2 cellular contexts compared by ENCODE assay signal in the genomic region with DNA sequence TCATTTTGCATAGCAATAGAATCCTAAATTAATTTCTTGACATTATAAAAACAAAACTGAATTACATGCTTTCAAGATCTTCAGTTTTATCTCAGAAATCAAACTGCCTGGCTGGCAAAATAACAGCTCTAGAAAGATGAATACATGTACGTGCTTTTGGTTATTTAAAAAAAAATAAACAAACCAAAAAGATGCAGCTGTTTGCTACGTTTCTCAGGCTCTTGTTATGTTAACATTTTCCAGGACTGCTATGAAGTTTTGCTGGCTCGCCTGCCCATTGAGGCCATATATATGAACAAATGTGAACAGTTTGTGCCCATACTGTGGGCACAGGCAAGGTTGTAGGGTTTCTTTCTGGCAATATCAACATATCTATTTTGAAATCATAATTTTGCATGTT.
TF ChIP-seq lines count a peak whose summit lies in the region.

No MANE protein-coding gene starts in this region.

TF ChIP-seq in GM23338, 12 proteins besides CTCF, POLR2A, EP300 and RAD21:
- TF ChIP-seq ZNF114 (CRISPR knock-in tag; IDR thresholded peaks at IDR 0.05) = no peak
- TF ChIP-seq, protein P1, sequence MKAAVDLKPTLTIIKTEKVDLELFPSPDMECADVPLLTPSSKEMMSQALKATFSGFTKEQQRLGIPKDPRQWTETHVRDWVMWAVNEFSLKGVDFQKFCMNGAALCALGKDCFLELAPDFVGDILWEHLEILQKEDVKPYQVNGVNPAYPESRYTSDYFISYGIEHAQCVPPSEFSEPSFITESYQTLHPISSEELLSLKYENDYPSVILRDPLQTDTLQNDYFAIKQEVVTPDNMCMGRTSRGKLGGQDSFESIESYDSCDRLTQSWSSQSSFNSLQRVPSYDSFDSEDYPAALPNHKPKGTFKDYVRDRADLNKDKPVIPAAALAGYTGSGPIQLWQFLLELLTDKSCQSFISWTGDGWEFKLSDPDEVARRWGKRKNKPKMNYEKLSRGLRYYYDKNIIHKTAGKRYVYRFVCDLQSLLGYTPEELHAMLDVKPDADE (IDR thresholded peaks at IDR 0.05) = no peak
- no peak for TF ChIP-seq STAT1 (IDR thresholded peaks at IDR 0.05; ENCODE audit: unreplicated experiment)
- TF ChIP-seq, protein P2, sequence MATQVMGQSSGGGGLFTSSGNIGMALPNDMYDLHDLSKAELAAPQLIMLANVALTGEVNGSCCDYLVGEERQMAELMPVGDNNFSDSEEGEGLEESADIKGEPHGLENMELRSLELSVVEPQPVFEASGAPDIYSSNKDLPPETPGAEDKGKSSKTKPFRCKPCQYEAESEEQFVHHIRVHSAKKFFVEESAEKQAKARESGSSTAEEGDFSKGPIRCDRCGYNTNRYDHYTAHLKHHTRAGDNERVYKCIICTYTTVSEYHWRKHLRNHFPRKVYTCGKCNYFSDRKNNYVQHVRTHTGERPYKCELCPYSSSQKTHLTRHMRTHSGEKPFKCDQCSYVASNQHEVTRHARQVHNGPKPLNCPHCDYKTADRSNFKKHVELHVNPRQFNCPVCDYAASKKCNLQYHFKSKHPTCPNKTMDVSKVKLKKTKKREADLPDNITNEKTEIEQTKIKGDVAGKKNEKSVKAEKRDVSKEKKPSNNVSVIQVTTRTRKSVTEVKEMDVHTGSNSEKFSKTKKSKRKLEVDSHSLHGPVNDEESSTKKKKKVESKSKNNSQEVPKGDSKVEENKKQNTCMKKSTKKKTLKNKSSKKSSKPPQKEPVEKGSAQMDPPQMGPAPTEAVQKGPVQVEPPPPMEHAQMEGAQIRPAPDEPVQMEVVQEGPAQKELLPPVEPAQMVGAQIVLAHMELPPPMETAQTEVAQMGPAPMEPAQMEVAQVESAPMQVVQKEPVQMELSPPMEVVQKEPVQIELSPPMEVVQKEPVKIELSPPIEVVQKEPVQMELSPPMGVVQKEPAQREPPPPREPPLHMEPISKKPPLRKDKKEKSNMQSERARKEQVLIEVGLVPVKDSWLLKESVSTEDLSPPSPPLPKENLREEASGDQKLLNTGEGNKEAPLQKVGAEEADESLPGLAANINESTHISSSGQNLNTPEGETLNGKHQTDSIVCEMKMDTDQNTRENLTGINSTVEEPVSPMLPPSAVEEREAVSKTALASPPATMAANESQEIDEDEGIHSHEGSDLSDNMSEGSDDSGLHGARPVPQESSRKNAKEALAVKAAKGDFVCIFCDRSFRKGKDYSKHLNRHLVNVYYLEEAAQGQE (IDR thresholded peaks at IDR 0.05; ENCODE audit: unreplicated experiment) = no peak
- TF ChIP-seq NANOG (IDR thresholded peaks at IDR 0.05; ENCODE audit: borderline replicate concordance) = no peak
TF ChIP-seq in GM23338: peak in this region for 0.

TF ChIP-seq in H1, 55 proteins besides CTCF, POLR2A, EP300 and RAD21:
- TF ChIP-seq TBP (IDR thresholded peaks at IDR 0.05; ENCODE audit: low read depth, low read length) (no peak), HDAC2 (IDR thresholded peaks at IDR 0.05; ENCODE audit: borderline replicate concordance in 1 of 2, low read depth in 2 of 2, low read length in 2 of 2) (no peak), RFX5 (IDR thresholded peaks at IDR 0.05; ENCODE audit: borderline replicate concordance, low read depth, low read length) (no peak), SIRT6 (IDR thresholded peaks at IDR 0.05; ENCODE audit: low read length) (no peak), ASH2L (IDR thresholded peaks at IDR 0.05; ENCODE audit: low read length) (no peak), SAP30 (IDR thresholded peaks at IDR 0.05; ENCODE audit: insufficient read depth, insufficient replicate concordance, low read length) (no peak), POU5F1 (IDR thresholded peaks at IDR 0.05; ENCODE audit: low read depth, low read length) (no peak), NRF1 (IDR thresholded peaks at IDR 0.05; ENCODE audit: low read depth, low read length) (no peak), PHF8 (conservative IDR thresholded peaks at IDR 0.05; ENCODE audit: low read depth, low read length) (no peak)
- TF ChIP-seq, protein P3, sequence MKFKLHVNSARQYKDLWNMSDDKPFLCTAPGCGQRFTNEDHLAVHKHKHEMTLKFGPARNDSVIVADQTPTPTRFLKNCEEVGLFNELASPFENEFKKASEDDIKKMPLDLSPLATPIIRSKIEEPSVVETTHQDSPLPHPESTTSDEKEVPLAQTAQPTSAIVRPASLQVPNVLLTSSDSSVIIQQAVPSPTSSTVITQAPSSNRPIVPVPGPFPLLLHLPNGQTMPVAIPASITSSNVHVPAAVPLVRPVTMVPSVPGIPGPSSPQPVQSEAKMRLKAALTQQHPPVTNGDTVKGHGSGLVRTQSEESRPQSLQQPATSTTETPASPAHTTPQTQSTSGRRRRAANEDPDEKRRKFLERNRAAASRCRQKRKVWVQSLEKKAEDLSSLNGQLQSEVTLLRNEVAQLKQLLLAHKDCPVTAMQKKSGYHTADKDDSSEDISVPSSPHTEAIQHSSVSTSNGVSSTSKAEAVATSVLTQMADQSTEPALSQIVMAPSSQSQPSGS (IDR thresholded peaks at IDR 0.05; ENCODE audit: low read length) = no peak
- TF ChIP-seq, protein P4, sequence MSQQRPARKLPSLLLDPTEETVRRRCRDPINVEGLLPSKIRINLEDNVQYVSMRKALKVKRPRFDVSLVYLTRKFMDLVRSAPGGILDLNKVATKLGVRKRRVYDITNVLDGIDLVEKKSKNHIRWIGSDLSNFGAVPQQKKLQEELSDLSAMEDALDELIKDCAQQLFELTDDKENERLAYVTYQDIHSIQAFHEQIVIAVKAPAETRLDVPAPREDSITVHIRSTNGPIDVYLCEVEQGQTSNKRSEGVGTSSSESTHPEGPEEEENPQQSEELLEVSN (IDR thresholded peaks at IDR 0.05) = no peak
